9 cellular contexts compared by ENCODE assay signal in the genomic region with DNA sequence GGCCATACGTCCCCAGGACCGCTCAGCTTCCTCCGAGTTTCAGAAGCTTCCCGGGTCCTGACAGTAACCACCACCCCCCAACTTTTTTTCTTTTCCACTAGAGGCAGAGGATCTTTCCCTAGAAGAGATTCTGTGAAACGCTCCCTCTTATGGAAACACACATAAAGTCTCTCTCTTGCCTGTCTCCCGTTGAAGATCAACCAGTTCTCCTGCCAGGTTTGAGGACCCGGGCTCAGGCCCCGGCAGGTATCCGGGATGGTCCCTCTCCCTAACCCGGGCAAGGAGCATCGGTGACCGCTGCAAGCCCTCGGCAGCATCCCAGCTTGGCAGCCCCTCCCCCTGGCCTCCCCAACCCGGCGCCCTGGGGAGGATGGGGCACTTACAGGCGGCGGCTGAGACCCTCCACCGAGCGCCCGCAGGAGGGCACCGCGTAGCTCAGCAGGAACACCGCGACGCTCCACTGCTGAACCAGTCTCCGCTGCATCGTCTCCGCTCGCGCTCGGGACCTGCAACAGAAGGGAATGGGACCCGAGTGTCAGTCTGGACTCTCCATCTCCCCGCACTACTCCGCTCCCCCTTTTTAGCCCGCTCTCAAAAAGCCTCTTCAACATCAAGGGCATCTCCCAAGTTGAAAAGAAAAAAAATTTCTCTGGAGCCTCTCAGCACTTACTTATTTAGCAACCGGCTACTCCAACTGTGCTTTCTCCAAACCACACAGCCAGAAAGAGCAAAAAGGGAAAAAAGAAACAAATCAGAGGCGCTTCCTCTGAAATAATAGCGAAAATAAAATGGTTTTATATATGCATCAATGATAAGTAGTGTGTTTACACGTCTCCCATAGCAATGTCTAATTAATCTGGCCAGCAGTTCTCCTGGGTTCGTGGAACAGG. TPM values are rescaled to one million over a fixed set of nuclear protein-coding genes. Genes with fewer than 3 reads are reported as not detected.
DNase-seq lines count a peak whose midpoint lies in the region; ATAC-seq and TF ChIP-seq lines count a peak whose summit lies in the region.
"Had no signal": no experiment of that assay in that cellular context is flagged by ENCODE, and none has a peak within 500 bp of the region (broad histone marks: within the 10 kb centered on the region; RNA-seq: fewer than 3 reads in every experiment).

No MANE protein-coding gene starts in this region.

- TF ChIP-seq CTCF in BE2C (IDR thresholded peaks at IDR 0.05; ENCODE audit: low read depth, low read length) = no peak
- TF ChIP-seq CTCF in HFFc6 (IDR thresholded peaks at IDR 0.05) = peak; percentile 62
- peak in 1 of 12 donors; percentile 8 for TF ChIP-seq CTCF in heart left ventricle (IDR thresholded peaks at IDR 0.05)

- H3K4me3 Mint-ChIP-seq in HFFc6 = peak overlapping the region; percentile 89
- H3K4me3 Mint-ChIP-seq in activated CD8-positive, alpha-beta memory T cell treated with anti-CD3 and anti-CD28 coated beads, Interleukin-2, amount 10 ng/mL, durations not matched to agents 7 days and 5 days = peak overlapping the region; percentile 71

- H3K27me3 Mint-ChIP-seq in HFFc6 (ENCODE audit: insufficient read depth) = peaks cover 9% of the 10 kb centered on the region
- H3K27me3 Mint-ChIP-seq in activated CD8-positive, alpha-beta memory T cell treated with anti-CD3 and anti-CD28 coated beads, Interleukin-2, amount 10 ng/mL, durations not matched to agents 7 days and 5 days = peaks cover 88% of the 10 kb centered on the region

- H3K4me3 ChIP-seq in BE2C (ENCODE audit: low read depth, low read length) = peak overlapping the region; percentile 42
- H3K4me3 ChIP-seq in heart left ventricle = peak overlapping the region in 11 of 12 donors; percentile 37 to 66 (median 55)

- peak overlapping the region in 5 of 12 donors; percentile 25 to 60 (median 57) for H3K27ac ChIP-seq in heart left ventricle

- CTCF ChIA-PET in activated CD8-positive, alpha-beta memory T cell treated with anti-CD3 and anti-CD28 coated beads, Interleukin-2, amount 10 ng/mL, durations not matched to agents 7 days and 5 days (lab: Charles Lee) = no interaction called here

- peak overlapping the region; percentile 84 for H3K27ac Mint-ChIP-seq in HFFc6
- peak overlapping the region; percentile 19 for H3K27ac Mint-ChIP-seq in activated CD8-positive, alpha-beta memory T cell treated with anti-CD3 and anti-CD28 coated beads, Interleukin-2, amount 10 ng/mL, durations not matched to agents 7 days and 5 days

- H3K36me3 ChIP-seq in BE2C = no peaks in the 10 kb centered on the region
- H3K36me3 ChIP-seq in heart left ventricle = no peaks in the 10 kb centered on the region

- peaks cover 92% of the 10 kb centered on the region for H3K27me3 ChIP-seq in BE2C
- H3K27me3 ChIP-seq in heart left ventricle = peaks cover 8 to 79% (median 55%) of the 10 kb centered on the region in 9 donors

- TF ChIP-seq POLR2A in heart left ventricle (IDR thresholded peaks at IDR 0.05) = no peak

- H3K9me3 ChIP-seq in BE2C = no peaks in the 10 kb centered on the region
- no peaks in the 10 kb centered on the region for H3K9me3 ChIP-seq in heart left ventricle

- peaks cover 81% of the 10 kb centered on the region for H3K4me1 Mint-ChIP-seq in HFFc6 (ENCODE audit: low read depth)
- H3K4me1 Mint-ChIP-seq in activated CD8-positive, alpha-beta memory T cell treated with anti-CD3 and anti-CD28 coated beads, Interleukin-2, amount 10 ng/mL, durations not matched to agents 7 days and 5 days = peaks cover 22% of the 10 kb centered on the region

- ATAC-seq in activated CD8-positive, alpha-beta memory T cell treated with anti-CD3 and anti-CD28 coated beads, Interleukin-2, amount 10 ng/mL, durations not matched to agents 7 days and 5 days = no peak
- ATAC-seq in heart left ventricle (peak in 3 of 4 donors; percentile 18 to 51 (median 37)), HG03108 (IDR thresholded peaks at IDR 0.05; ENCODE audit: unreplicated experiment) (no peak)

- intact Hi-C loops in heart left ventricle (cut with DNase I) (loop anchor here in 2 of 10 donors (10.0 kb wide), 1 partner anchor 906 kb away; no protein-coding TSS in a partner anchor), posterior vena cava (cut with DNase I) (no loop called here)

- WGBS in heart left ventricle, 4 donors = 1 to 3% (median 1%) methylated on average over 34 to 40 of the region's 40 CpGs

- DNase-seq in BE2C (peak; percentile 18), HFFc6 (peak; percentile 36), heart left ventricle (peak in 3 of 5 donors; percentile 24 to 27 (median 26)), posterior vena cava (ENCODE audit: low spot score) (peak; percentile 80), middle frontal gyrus (ENCODE audit: extremely low spot score, low spot score) (no peak), germinal center (ENCODE audit: low spot score) (no peak)
- no peak for DNase-seq in activated CD8-positive, alpha-beta memory T cell treated with anti-CD3 and anti-CD28 coated beads, Interleukin-2, amount 10 ng/mL, durations not matched to agents 7 days and 5 days

- no peaks in the 10 kb centered on the region for H3K9me3 Mint-ChIP-seq in HFFc6
- no peaks in the 10 kb centered on the region for H3K9me3 Mint-ChIP-seq in activated CD8-positive, alpha-beta memory T cell treated with anti-CD3 and anti-CD28 coated beads, Interleukin-2, amount 10 ng/mL, durations not matched to agents 7 days and 5 days (ENCODE audit: low read depth)

- H3K4me1 ChIP-seq in BE2C (no peaks in the 10 kb centered on the region), heart left ventricle (peaks cover 0 to 24% (median 14%) of the 10 kb centered on the region in 12 donors)

- no peaks in the 10 kb centered on the region for H3K36me3 Mint-ChIP-seq in HFFc6 (ENCODE audit: low read depth)
- no peaks in the 10 kb centered on the region for H3K36me3 Mint-ChIP-seq in activated CD8-positive, alpha-beta memory T cell treated with anti-CD3 and anti-CD28 coated beads, Interleukin-2, amount 10 ng/mL, durations not matched to agents 7 days and 5 days

RNA-seq across cellular contexts. Expression of a gene that starts 3.3 kb away (rescaled TPM):
- not detected for polyA plus RNA-seq in BE2C (2012; ENCODE audit: insufficient read depth, insufficient read length, low read depth)
- 1 to 10 TPM in 3 of 6 experiments, under 1 TPM in 3; 0.59 to 1.3 (median 1.0) TPM for total RNA-seq in HFFc6 (2021; fragmentation: NEBNext Ultra II Directional; extraction: Animal tissue kit (Norgen Biotek cat#: 25700))
- under 1 TPM in 1 of 2 experiments, not detected in 1; 0.35 TPM for total RNA-seq in activated CD8-positive, alpha-beta memory T cell treated with anti-CD3 and anti-CD28 coated beads, Interleukin-2, amount 10 ng/mL, durations not matched to agents 7 days and 5 days
- total RNA-seq in heart left ventricle (1 to 10 TPM in 5 of 9 donors, under 1 TPM in 4; 0.25 to 3.7 (median 1.1) TPM), posterior vena cava (1 to 10 TPM; 1.8 to 2.1 TPM)
- 1 to 10 TPM in 1 of 2 donors, under 1 TPM in 1; 0.53 to 1.4 TPM for polyA plus RNA-seq in heart left ventricle
- total RNA-seq: mononuclear cell had no signal

Comparison
In these comparisons a context has a peak if more than half of its experiments do, and no peak if none do; other contexts are left out.
1. DNase-seq: peak in BE2C (single experiment), HFFc6 (single experiment), heart left ventricle (3 of 5) and posterior vena cava (single experiment); none in activated CD8-positive, alpha-beta memory T cell treated with anti-CD3 and anti-CD28 coated beads, Interleukin-2, amount 10 ng/mL, durations not matched to agents 7 days and 5 days (single experiment), middle frontal gyrus (single experiment) and germinal center (single experiment).
2. ATAC-seq: peak in heart left ventricle (3 of 4); none in activated CD8-positive, alpha-beta memory T cell treated with anti-CD3 and anti-CD28 coated beads, Interleukin-2, amount 10 ng/mL, durations not matched to agents 7 days and 5 days (single experiment) and HG03108 (single experiment).